ENCODE assay signal across 16 cellular contexts in the genomic region with DNA sequence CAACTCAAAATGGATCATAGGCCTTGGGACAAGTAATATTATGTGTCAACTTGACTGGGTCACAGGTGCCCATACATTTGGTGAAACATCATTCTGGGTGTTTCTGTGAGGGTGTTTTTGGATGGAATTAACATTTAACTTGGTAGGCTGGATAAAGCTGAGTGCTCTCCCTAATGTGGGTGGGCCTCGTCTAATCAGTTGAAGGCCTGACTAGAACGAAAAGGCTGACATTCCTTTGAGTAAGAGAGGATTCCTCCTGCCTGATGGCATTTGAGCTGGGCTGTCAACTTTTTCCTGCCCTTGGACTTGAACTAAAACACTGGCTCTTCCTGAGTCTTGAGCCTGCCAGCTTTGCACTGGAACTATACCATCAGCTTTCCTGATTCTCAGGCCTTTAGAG.
A peak's percentile ranks its signal among the peaks of the same experiment; 100 is the strongest.
DNase-seq lines count a peak whose midpoint lies in the region; ATAC-seq and TF ChIP-seq lines count a peak whose summit lies in the region.
"Had no signal": no experiment of that assay in that cellular context is flagged by ENCODE, and none has a peak within 500 bp of the region (broad histone marks: within the 10 kb centered on the region; RNA-seq: fewer than 3 reads in every experiment).

No MANE protein-coding gene starts in this region.

- intact Hi-C loops in activated CD4-positive, alpha-beta T cell treated with anti-CD3 and anti-CD28 coated beads, Interleukin-2, amount 10 ng/mL, durations not matched to agents 24 days and 14 days (cut with micrococcal nuclease), result no loop called here

- H3K27ac Mint-ChIP-seq in type B pancreatic cell, result no peak overlapping the region
- H3K27ac Mint-ChIP-seq in activated CD4-positive, alpha-beta T cell treated with anti-CD3 and anti-CD28 coated beads, Interleukin-2, amount 10 ng/mL, durations not matched to agents 24 days and 14 days, result no peak overlapping the region
- H3K27ac Mint-ChIP-seq: CD4-positive, alpha-beta memory T cell; IgD-negative memory B cell had no signal

- H3K9me3 ChIP-seq in HEK293 (ENCODE audit: control insufficient read depth, insufficient read depth, low read depth, low read length) (no peaks in the 10 kb centered on the region), RWPE2 (ENCODE audit: severe bottlenecking) (peaks cover 5% of the 10 kb centered on the region)
- H3K9me3 ChIP-seq: A549, BE2C had no signal

- CTCF ChIA-PET in HEK293 (lab: Yijun Ruan, JAX), result no interaction called here

- H3K4me3 Mint-ChIP-seq in type B pancreatic cell, result no peak overlapping the region
- no peak overlapping the region for H3K4me3 Mint-ChIP-seq in activated CD4-positive, alpha-beta T cell treated with anti-CD3 and anti-CD28 coated beads, Interleukin-2, amount 10 ng/mL, durations not matched to agents 24 days and 14 days
- H3K4me3 Mint-ChIP-seq: CD4-positive, alpha-beta memory T cell; IgD-negative memory B cell had no signal

- POLR2A ChIA-PET in HEK293 (lab: Yijun Ruan, JAX), result no interaction called here

- no peaks in the 10 kb centered on the region for H3K4me1 Mint-ChIP-seq in type B pancreatic cell (ENCODE audit: unreplicated experiment)
- H3K4me1 Mint-ChIP-seq in activated CD4-positive, alpha-beta T cell treated with anti-CD3 and anti-CD28 coated beads, Interleukin-2, amount 10 ng/mL, durations not matched to agents 24 days and 14 days, result no peaks in the 10 kb centered on the region
- H3K4me1 Mint-ChIP-seq: CD4-positive, alpha-beta memory T cell; IgD-negative memory B cell had no signal

- DNase-seq in RWPE2 (ENCODE audit: low spot score) (peak; percentile 8), ecto neural progenitor cell (ENCODE audit: low spot score) (peak; percentile 12), type B pancreatic cell (ENCODE audit: extremely low spot score, unreplicated experiment) (peak; percentile 6), amniotic stem cell (lab: John Stamatoyannopoulos, UW) (no peak)
- DNase-seq in activated CD4-positive, alpha-beta T cell treated with anti-CD3 and anti-CD28 coated beads, Interleukin-2, amount 10 ng/mL, durations not matched to agents 24 days and 14 days, result no peak
- DNase-seq: BE2C; CD4-positive, alpha-beta memory T cell; DND-41; GDM1; GOT3; HCEC 1CT had no signal

- peaks cover 19% of the 10 kb centered on the region for H3K27me3 Mint-ChIP-seq in type B pancreatic cell
- peaks cover 15% of the 10 kb centered on the region for H3K27me3 Mint-ChIP-seq in activated CD4-positive, alpha-beta T cell treated with anti-CD3 and anti-CD28 coated beads, Interleukin-2, amount 10 ng/mL, durations not matched to agents 24 days and 14 days

- H3K9me3 Mint-ChIP-seq in type B pancreatic cell, result no peaks in the 10 kb centered on the region
- no peaks in the 10 kb centered on the region for H3K9me3 Mint-ChIP-seq in activated CD4-positive, alpha-beta T cell treated with anti-CD3 and anti-CD28 coated beads, Interleukin-2, amount 10 ng/mL, durations not matched to agents 24 days and 14 days

- no peaks in the 10 kb centered on the region for H3K36me3 ChIP-seq in HEK293 (ENCODE audit: control insufficient read depth in 2 of 2, insufficient read depth in 1 of 2, low read length in 2 of 2)
- no peaks in the 10 kb centered on the region for H3K36me3 ChIP-seq in RWPE2 (ENCODE audit: low read depth)
- H3K36me3 ChIP-seq: BE2C had no signal

- H3K36me3 Mint-ChIP-seq in type B pancreatic cell, result no peaks in the 10 kb centered on the region
- H3K36me3 Mint-ChIP-seq in activated CD4-positive, alpha-beta T cell treated with anti-CD3 and anti-CD28 coated beads, Interleukin-2, amount 10 ng/mL, durations not matched to agents 24 days and 14 days (ENCODE audit: low read depth), result no peaks in the 10 kb centered on the region
- H3K36me3 Mint-ChIP-seq: CD4-positive, alpha-beta memory T cell; IgD-negative memory B cell had no signal

- H3K4me1 ChIP-seq in HEK293 (ENCODE audit: control insufficient read depth, insufficient read depth, low read length), result no peaks in the 10 kb centered on the region
- H3K4me1 ChIP-seq in RWPE2 (ENCODE audit: insufficient read depth, poor library complexity, severe bottlenecking), result no peaks in the 10 kb centered on the region
- H3K4me1 ChIP-seq: A549, BE2C had no signal

- no peak for TF ChIP-seq CTCF in HEK293 (tag by site-specific recombination; IDR thresholded peaks at IDR 0.05)
- TF ChIP-seq CTCF in RWPE2 (IDR thresholded peaks at IDR 0.05; ENCODE audit: poor library complexity, severe bottlenecking), result no peak
- no peak for TF ChIP-seq CTCF in type B pancreatic cell (conservative IDR thresholded peaks at IDR 0.05)

- no peak overlapping the region for H3K4me3 ChIP-seq in HEK293 (ENCODE audit: low read depth, low read length)
- no peak overlapping the region for H3K4me3 ChIP-seq in RWPE2 (ENCODE audit: severe bottlenecking)
- H3K4me3 ChIP-seq: A549 had no signal

- ATAC-seq in RWPE2 (ENCODE audit: low read depth) (no peak), GM18520 (IDR thresholded peaks at IDR 0.05; ENCODE audit: unreplicated experiment) (no peak)
- ATAC-seq: A549 had no signal

- peaks cover 7% of the 10 kb centered on the region for H3K27me3 ChIP-seq in RWPE2 (ENCODE audit: insufficient read depth, poor library complexity, severe bottlenecking)

- H3K27ac ChIP-seq in HEK293 (ENCODE audit: extremely low read depth, low read depth, low read length) (no peak overlapping the region), RWPE2 (ENCODE audit: poor library complexity, severe bottlenecking) (no peak overlapping the region)
- H3K27ac ChIP-seq: A549, C4-2B had no signal

TF ChIP-seq in HEK293, 187 proteins besides CTCF, POLR2A, EP300 and RAD21:
- TF ChIP-seq ZNF10 (tag by site-specific recombination; IDR thresholded peaks at IDR 0.05) (peak; percentile 98), ZNF157 (tag by site-specific recombination; IDR thresholded peaks at IDR 0.05) (no peak)

Comparison
In these comparisons a context has a peak if more than half of its experiments do, and no peak if none do; other contexts are left out.
1. DNase-seq: peak in RWPE2 (single experiment), ecto neural progenitor cell (single experiment) and type B pancreatic cell (single experiment); none in activated CD4-positive, alpha-beta T cell treated with anti-CD3 and anti-CD28 coated beads, Interleukin-2, amount 10 ng/mL, durations not matched to agents 24 days and 14 days (single experiment) and amniotic stem cell (single experiment).